ENCODE assay signal across 1 cellular context in the genomic region with DNA sequence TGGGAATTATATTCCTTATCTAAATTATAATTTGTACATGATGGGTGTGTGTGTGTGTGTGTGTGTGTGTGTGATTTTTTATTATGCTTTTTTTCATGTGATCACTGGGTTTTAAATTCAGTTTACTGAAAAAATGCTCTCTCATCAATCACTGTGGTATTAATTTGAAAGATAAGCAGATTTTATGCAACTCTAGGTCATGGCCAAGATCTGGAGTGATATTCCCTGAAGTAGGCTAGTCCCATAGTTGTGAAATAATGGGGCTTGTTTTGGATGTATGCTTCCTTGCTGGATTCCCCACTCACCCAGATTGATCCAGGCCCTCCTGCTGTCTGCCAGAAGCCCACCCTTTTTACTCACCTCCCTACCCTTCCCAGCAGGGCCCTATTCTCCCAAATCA.
A peak's percentile ranks its signal among the peaks of the same experiment; 100 is the strongest.
TF ChIP-seq lines count a peak whose summit lies in the region.

No MANE protein-coding gene starts in this region.

TF ChIP-seq in K562, 482 proteins besides CTCF, POLR2A, EP300 and RAD21 (continued from another document):
- TF ChIP-seq C11orf30 (IDR thresholded peaks at IDR 0.05; ENCODE audit: low read depth) (peak; percentile 26; the same call in 1 of the 2 replicates), MAFG (tag; conservative IDR thresholded peaks at IDR 0.05) (0 out of 2 replicates have a peak, but pooled peaks have one; percentile 11), ZNF316 (IDR thresholded peaks at IDR 0.05) (peak; percentile 52; the same call in 1 of the 2 replicates), MECOM (CRISPR knock-in tag; IDR thresholded peaks at IDR 0.05) (no peak), SMARCB1 (IDR thresholded peaks at IDR 0.05; ENCODE audit: insufficient read length, low read depth) (no peak), MYBL2 (IDR thresholded peaks at IDR 0.05; ENCODE audit: low read depth) (no peak), MYBL2 (CRISPR knock-in tag; IDR thresholded peaks at IDR 0.05; ENCODE audit: borderline replicate concordance) (no peak), BRF1 (IDR thresholded peaks at IDR 0.05; ENCODE audit: borderline replicate concordance, extremely low read depth, insufficient read length) (no peak)
- TF ChIP-seq, protein P1, sequence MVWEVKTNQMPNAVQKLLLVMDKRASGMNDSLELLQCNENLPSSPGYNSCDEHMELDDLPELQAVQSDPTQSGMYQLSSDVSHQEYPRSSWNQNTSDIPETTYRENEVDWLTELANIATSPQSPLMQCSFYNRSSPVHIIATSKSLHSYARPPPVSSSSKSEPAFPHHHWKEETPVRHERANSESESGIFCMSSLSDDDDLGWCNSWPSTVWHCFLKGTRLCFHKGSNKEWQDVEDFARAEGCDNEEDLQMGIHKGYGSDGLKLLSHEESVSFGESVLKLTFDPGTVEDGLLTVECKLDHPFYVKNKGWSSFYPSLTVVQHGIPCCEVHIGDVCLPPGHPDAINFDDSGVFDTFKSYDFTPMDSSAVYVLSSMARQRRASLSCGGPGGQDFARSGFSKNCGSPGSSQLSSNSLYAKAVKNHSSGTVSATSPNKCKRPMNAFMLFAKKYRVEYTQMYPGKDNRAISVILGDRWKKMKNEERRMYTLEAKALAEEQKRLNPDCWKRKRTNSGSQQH (CRISPR knock-in tag; IDR thresholded peaks at IDR 0.05): no peak
- TF ChIP-seq, protein P2, sequence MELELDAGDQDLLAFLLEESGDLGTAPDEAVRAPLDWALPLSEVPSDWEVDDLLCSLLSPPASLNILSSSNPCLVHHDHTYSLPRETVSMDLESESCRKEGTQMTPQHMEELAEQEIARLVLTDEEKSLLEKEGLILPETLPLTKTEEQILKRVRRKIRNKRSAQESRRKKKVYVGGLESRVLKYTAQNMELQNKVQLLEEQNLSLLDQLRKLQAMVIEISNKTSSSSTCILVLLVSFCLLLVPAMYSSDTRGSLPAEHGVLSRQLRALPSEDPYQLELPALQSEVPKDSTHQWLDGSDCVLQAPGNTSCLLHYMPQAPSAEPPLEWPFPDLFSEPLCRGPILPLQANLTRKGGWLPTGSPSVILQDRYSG (tag; conservative IDR thresholded peaks at IDR 0.05; ENCODE audit: low read depth): no peak
